ENCODE assay signal across 13 cellular contexts in the genomic region with DNA sequence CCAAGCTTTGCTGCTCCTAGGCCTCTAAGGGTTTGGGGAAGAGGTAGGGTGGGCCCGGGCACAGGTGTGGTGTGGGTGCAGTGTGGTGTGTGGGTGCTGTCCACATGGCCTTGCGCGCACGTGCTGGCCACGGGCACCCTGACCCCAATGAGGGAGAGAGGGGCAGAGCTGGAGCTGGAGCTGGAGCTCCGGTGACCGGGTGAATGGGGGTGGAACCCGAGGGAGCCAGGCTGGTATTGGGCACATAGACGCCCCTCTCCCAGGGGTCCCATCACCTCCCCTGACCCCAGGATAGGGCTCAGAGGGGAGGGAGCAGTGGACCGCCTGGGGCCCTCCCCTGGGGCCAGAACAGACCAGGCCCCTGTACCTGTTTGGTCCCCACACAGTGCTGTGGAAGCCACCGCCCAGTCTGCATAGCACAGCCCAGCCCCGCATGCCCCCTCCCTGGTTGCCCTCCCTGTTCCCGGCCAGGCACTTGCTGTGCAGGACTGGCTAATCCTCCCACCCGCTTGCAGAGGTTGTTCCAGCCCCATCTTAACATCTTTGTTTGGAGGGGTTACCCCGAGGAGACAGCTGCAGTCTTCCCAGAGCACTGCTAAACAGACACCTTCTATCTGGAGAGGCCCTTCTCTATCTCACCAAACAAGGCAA. TPM values are rescaled to one million over a fixed set of nuclear protein-coding genes. Genes with fewer than 3 reads are reported as not detected.
DNase-seq lines count a peak whose midpoint lies in the region; ATAC-seq and TF ChIP-seq lines count a peak whose summit lies in the region.
"Had no signal": no experiment of that assay in that cellular context is flagged by ENCODE, and none has a peak within 500 bp of the region (broad histone marks: within the 10 kb centered on the region; RNA-seq: fewer than 3 reads in every experiment).

No MANE protein-coding gene starts in this region.

- H3K4me1 ChIP-seq in SJCRH30 (peaks cover 4% of the 10 kb centered on the region), left ventricle myocardium inferior (peaks cover 44% of the 10 kb centered on the region), prostate gland (replicated peaks) (no peaks in the 10 kb centered on the region)
- H3K4me1 ChIP-seq: BE2C had no signal

- 48% methylated on average over 13 of the region's 15 CpGs for WGBS in prostate gland

- H3K27ac ChIP-seq in SJCRH30 (no peak overlapping the region), left ventricle myocardium inferior (replicated peaks) (peak overlapping the region; percentile 83), prostate gland (peak overlapping the region; percentile 69 to 76)

- TF ChIP-seq POLR2A in prostate gland (IDR thresholded peaks at IDR 0.05), result no peak

- H3K9me3 ChIP-seq in SJCRH30 (replicated peaks) (no peaks in the 10 kb centered on the region), left ventricle myocardium inferior (replicated peaks) (no peaks in the 10 kb centered on the region), prostate gland (no peaks in the 10 kb centered on the region)
- H3K9me3 ChIP-seq: BE2C had no signal

- TF ChIP-seq CTCF in AG09309 (IDR thresholded peaks at IDR 0.05; ENCODE audit: control insufficient read depth, insufficient read depth, low read depth, low read length, missing control alignments) (no peak), left ventricle myocardium inferior (IDR thresholded peaks at IDR 0.05; ENCODE audit: borderline replicate concordance) (no peak), prostate gland (IDR thresholded peaks at IDR 0.05) (no peak)

- H3K4me3 ChIP-seq in AG09309 (ENCODE audit: control insufficient read depth, low read depth, low read length), result peak overlapping the region; percentile 85
- H3K4me3 ChIP-seq in SJCRH30, result no peak overlapping the region
- peak overlapping the region; percentile 72 for H3K4me3 ChIP-seq in left ventricle myocardium inferior
- peak overlapping the region; percentile 34 for H3K4me3 ChIP-seq in prostate gland

- intact Hi-C loops in left ventricle myocardium inferior (cut with micrococcal nuclease) (no loop called here), prostate gland (cut with DNase I) (no loop called here)

- H3K27me3 ChIP-seq in SJCRH30 (no peaks in the 10 kb centered on the region), left ventricle myocardium inferior (ENCODE audit: low read depth) (peaks cover 45% of the 10 kb centered on the region), prostate gland (replicated peaks; ENCODE audit: insufficient read depth) (peaks cover 3% of the 10 kb centered on the region)

- DNase-seq in AG09309 (ENCODE audit: low read depth), result no peak
- DNase-seq in SJCRH30, result peak; percentile 34 to 50
- no peak for DNase-seq in left ventricle myocardium inferior
- no peak for DNase-seq in prostate gland (ENCODE audit: low spot score)
- no peak for DNase-seq in HUDEP-2 (lab: John Stamatoyannopoulos, UW; ENCODE audit: unreplicated experiment in 76 of 76)
- DNase-seq in SIG-M5 treated with dmso at 0.1 percent for 504 hours (lab: John Stamatoyannopoulos, UW; ENCODE audit: unreplicated experiment), result no peak
- no peak for DNase-seq in AG20443 (ENCODE audit: low spot score)
- DNase-seq: BE2C, dermis blood vessel endothelial cell, NCI-H2107 had no signal

- ATAC-seq in GM18868 (IDR thresholded peaks at IDR 0.05; ENCODE audit: unreplicated experiment), result no peak
- ATAC-seq: activated CD4-positive, CD25-positive, alpha-beta regulatory T cell treated with anti-CD3 and anti-CD28 coated beads, Interleukin-2, amount 50 U/mL, for 24 hours had no signal

- H3K36me3 ChIP-seq in SJCRH30 (no peaks in the 10 kb centered on the region), left ventricle myocardium inferior (no peaks in the 10 kb centered on the region), prostate gland (no peaks in the 10 kb centered on the region)
- H3K36me3 ChIP-seq: BE2C had no signal

RNA-seq across cellular contexts. Expression of gene ADAM33, which starts 1.0 kb away (rescaled TPM):
- not detected in 2 replicates for total RNA-seq in SJCRH30 (2014; rRNA removed; shearing (Covaris generic))
- total RNA-seq in left ventricle myocardium inferior (10.8 TPM), prostate gland (10 to 100 TPM; 18.2 to 38.3 TPM)

RNA-seq across cellular contexts. Expression of gene GFRA4, which starts 17.6 kb away (rescaled TPM):
- total RNA-seq in SJCRH30 (2014; rRNA removed; shearing (Covaris generic)), result not detected in 2 replicates
- total RNA-seq in left ventricle myocardium inferior, result not detected
- total RNA-seq in prostate gland, result not detected
- total RNA-seq: dermis blood vessel endothelial cell, progenitor cell of endocrine pancreas had no signal

RNA-seq across cellular contexts. Expression of gene SIGLEC1, which starts 31.6 kb away (rescaled TPM):
- total RNA-seq in SJCRH30 (2014; rRNA removed; shearing (Covaris generic)), result 0.02 TPM in 1 of 2 replicates, not detected in the other
- 6.4 TPM for total RNA-seq in left ventricle myocardium inferior
- total RNA-seq in prostate gland, result 1 to 10 TPM in 1 of 2 donors, under 1 TPM in 1; 0.32 to 5.3 TPM
- total RNA-seq: dermis blood vessel endothelial cell, progenitor cell of endocrine pancreas had no signal

RNA-seq across cellular contexts. Expression of gene HSPA12B, which starts 51.7 kb away (rescaled TPM):
- total RNA-seq in SJCRH30 (2014; rRNA removed; shearing (Covaris generic)), result not detected in 2 replicates
- total RNA-seq in left ventricle myocardium inferior (12.5 TPM), prostate gland (1 to 10 TPM; 3.9 to 9.4 TPM)
- total RNA-seq: progenitor cell of endocrine pancreas had no signal

Comparison
In these comparisons a context has a peak if more than half of its experiments do, and no peak if none do; other contexts are left out.
1. DNase-seq: peak in SJCRH30 (2 of 2); none in AG09309 (single experiment), left ventricle myocardium inferior (single experiment), prostate gland (single experiment), HUDEP-2 (0 of 76), SIG-M5 treated with dmso at 0.1 percent for 504 hours (single experiment) and AG20443 (single experiment).
2. RNA of gene ADAM33, which starts 1.0 kb away (total RNA-seq): 18.2 to 38.3 TPM in prostate gland and 10.8 TPM in left ventricle myocardium inferior (single experiment); not detected in SJCRH30; every median in the first group is over 10 times any median in the second.